In genomic region chr1:109389638-109390341, GRCh38 we compare ENCODE assay signal across 1 cellular context.
A peak's percentile ranks its signal among the peaks of the same experiment; 100 is the strongest.
TF ChIP-seq lines count a peak whose summit lies in the region.

No MANE protein-coding gene starts in this region.

TF ChIP-seq in K562, 482 proteins besides CTCF, POLR2A, EP300 and RAD21 (continued from another document and continues in another):
- TF ChIP-seq CCNT2 (IDR thresholded peaks at IDR 0.05; ENCODE audit: borderline replicate concordance, extremely low read depth, insufficient read length, low read depth, low read length) (no peak), PPARD (CRISPR knock-in tag; IDR thresholded peaks at IDR 0.05) (no peak), STAT6 (CRISPR knock-in tag; IDR thresholded peaks at IDR 0.05) (no peak), TFE3 (CRISPR knock-in tag; IDR thresholded peaks at IDR 0.05) (peak; percentile 33; the same call in 1 of the 2 replicates), GATAD2B (IDR thresholded peaks at IDR 0.05; ENCODE audit: borderline replicate concordance) (peak; percentile 14; the same call in 1 of the 2 replicates), NEUROD1 (IDR thresholded peaks at IDR 0.05; ENCODE audit: borderline replicate concordance, low read depth, low read length, partially characterized antibody) (peak; percentile 53), SPI1 (IDR thresholded peaks at IDR 0.05; ENCODE audit: borderline replicate concordance, low read depth, low read length) (peak; percentile 80; the same call in 1 of the 2 replicates), HES1 (IDR thresholded peaks at IDR 0.05; ENCODE audit: low read depth) (peak; percentile 30; the same call in 1 of the 2 replicates), KHSRP (IDR thresholded peaks at IDR 0.05) (no peak), BRF2 (IDR thresholded peaks at IDR 0.05; ENCODE audit: borderline replicate concordance, insufficient read depth, insufficient read length) (no peak), LCOR (CRISPR knock-in tag; IDR thresholded peaks at IDR 0.05) (peak; percentile 96), ESRRB (CRISPR knock-in tag; IDR thresholded peaks at IDR 0.05; ENCODE audit: borderline replicate concordance) (no peak), SMAD2 (IDR thresholded peaks at IDR 0.05; ENCODE audit: low read depth, low read length) (no peak), NR4A1 (CRISPR knock-in tag; IDR thresholded peaks at IDR 0.05) (0 out of 2 replicates have a peak, but pooled peaks have one; percentile 40), NR4A1 (tag; IDR thresholded peaks at IDR 0.05) (no peak), ZNF695 (CRISPR knock-in tag; IDR thresholded peaks at IDR 0.05) (peak; percentile 22; the same call in 1 of the 2 replicates), BDP1 (IDR thresholded peaks at IDR 0.05; ENCODE audit: insufficient read depth, insufficient read length) (no peak), ID3 (CRISPR knock-in tag; IDR thresholded peaks at IDR 0.05) (no peak), ID3 (tag; IDR thresholded peaks at IDR 0.05) (peak; percentile 70), TEAD2 (tag; IDR thresholded peaks at IDR 0.05) (no peak), PHF20 (IDR thresholded peaks at IDR 0.05; ENCODE audit: partially characterized antibody) (no peak), ZNF121 (CRISPR knock-in tag; conservative IDR thresholded peaks at IDR 0.05) (no peak), FOXO4 (CRISPR knock-in tag; IDR thresholded peaks at IDR 0.05) (no peak), EHMT2 (IDR thresholded peaks at IDR 0.05) (peak; percentile 69), HMGXB4 (CRISPR knock-in tag; IDR thresholded peaks at IDR 0.05) (no peak), ZBTB2 (IDR thresholded peaks at IDR 0.05) (peak; percentile 76; the same call in 1 of the 2 replicates), GMEB1 (CRISPR knock-in tag; IDR thresholded peaks at IDR 0.05) (0 out of 2 replicates have a peak, but pooled peaks have one; percentile 31), MXI1 (IDR thresholded peaks at IDR 0.05; ENCODE audit: low read depth, low read length) (0 out of 2 replicates have a peak, but pooled peaks have one; percentile 8), SOX6 (IDR thresholded peaks at IDR 0.05) (peak; percentile 79; the same call in 1 of the 2 replicates), ZNF324 (CRISPR knock-in tag; IDR thresholded peaks at IDR 0.05) (no peak), ZNF408 (CRISPR knock-in tag; IDR thresholded peaks at IDR 0.05; ENCODE audit: low read depth) (no peak), ETS1 (conservative IDR thresholded peaks at IDR 0.05; ENCODE audit: control insufficient read depth, low read depth, low read length) (no peak), ARID3B (CRISPR knock-in tag; IDR thresholded peaks at IDR 0.05; ENCODE audit: borderline replicate concordance) (peak; percentile 67; the same call in 1 of the 2 replicates), DIDO1 (tag; IDR thresholded peaks at IDR 0.05; ENCODE audit: low read depth) (no peak), ZNF644 (tag; IDR thresholded peaks at IDR 0.05; ENCODE audit: low read depth) (no peak), ZNF639 (CRISPR knock-in tag; conservative IDR thresholded peaks at IDR 0.05 in 1 of 2, IDR thresholded peaks at IDR 0.05 in 1 of 2) (peak in 1 of 2 experiments; percentile 70; a peak in 2 of 4 replicates), NONO (IDR thresholded peaks at IDR 0.05; ENCODE audit: low read depth in 2 of 2, low read length in 1 of 2) (no peak), ZBTB43 (CRISPR knock-in tag; IDR thresholded peaks at IDR 0.05) (no peak), MCM7 (IDR thresholded peaks at IDR 0.05) (no peak), NRF1 (conservative IDR thresholded peaks at IDR 0.05 in 1 of 2, IDR thresholded peaks at IDR 0.05 in 1 of 2) (no peak; a peak in 1 of 4 replicates)
